Comparison of ENCODE assay signal across 21 cellular contexts in genomic region chr15:90744759-90745402, GRCh38.
"Had no signal": no experiment of that assay in that cellular context is flagged by ENCODE, and none has a peak within 500 bp of the region (broad histone marks: within the 10 kb centered on the region; RNA-seq: fewer than 3 reads in every experiment).

No MANE protein-coding gene starts in this region.

- H3K27me3 ChIP-seq: ovary, right atrium auricular region, right lobe of liver, transverse colon, upper lobe of left lung, vagina had no signal

- DNase-seq: islet precursor cell; left ventricle myocardium inferior; mesendoderm; naive B cell; natural killer cell; nephron progenitor cell; ovary; right lobe of liver; stimulated activated CD4-positive, alpha-beta T cell treated with anti-CD3 and anti-CD28 coated beads, Interleukin-4, amount 100 ng/mL, for 24 hours; stimulated activated naive CD4-positive, alpha-beta T cell treated with Interleukin-2 at 50 U/mL for 16 hours; stimulated activated naive CD8-positive, alpha-beta T cell treated with anti-CD3 and anti-CD28 coated beads, Interleukin-15, amount 100 ng/mL, for 72 hours; substantia nigra; transverse colon; upper lobe of left lung had no signal

- H3K9me3 Mint-ChIP-seq: natural killer cell had no signal

- H3K4me3 Mint-ChIP-seq: mesothelial cell of epicardium; naive B cell; natural killer cell; nephron progenitor cell; stimulated activated memory B cell treated with anti-CD40 and anti-IgM and Interleukin-4, amounts not matched to agents 10 μg/mL and 1 μg/mL and 100 μg/mL, for 72 hours; stimulated activated naive CD8-positive, alpha-beta T cell treated with anti-CD3 and anti-CD28 coated beads, Interleukin-15, amount 100 ng/mL, for 72 hours had no signal

- H3K27ac Mint-ChIP-seq: naive B cell; natural killer cell; nephron progenitor cell; progenitor cell of endocrine pancreas; stimulated activated memory B cell treated with anti-CD40 and anti-IgM and Interleukin-4, amounts not matched to agents 10 μg/mL and 1 μg/mL and 100 μg/mL, for 72 hours; stimulated activated naive CD8-positive, alpha-beta T cell treated with anti-CD3 and anti-CD28 coated beads, Interleukin-15, amount 100 ng/mL, for 72 hours had no signal

- H3K36me3 Mint-ChIP-seq: natural killer cell had no signal

- ATAC-seq: natural killer cell; right lobe of liver; stimulated activated memory B cell treated with anti-CD40 and anti-IgM and Interleukin-4, amounts not matched to agents 10 μg/mL and 1 μg/mL and 100 μg/mL, for 72 hours; stimulated activated naive CD8-positive, alpha-beta T cell treated with anti-CD3 and anti-CD28 coated beads, Interleukin-15, amount 100 ng/mL, for 72 hours had no signal

- H3K4me1 Mint-ChIP-seq: nephron progenitor cell had no signal

- H3K27ac ChIP-seq: left ventricle myocardium inferior, ovary, right atrium auricular region, right lobe of liver, transverse colon, upper lobe of left lung, vagina had no signal

- H3K4me2 ChIP-seq: smooth muscle cell had no signal

- H3K36me3 ChIP-seq: left ventricle myocardium inferior, ovary, right atrium auricular region, right lobe of liver, transverse colon, upper lobe of left lung, vagina had no signal

- H3K9me3 ChIP-seq: left ventricle myocardium inferior, ovary, right atrium auricular region, right lobe of liver, transverse colon, upper lobe of left lung, vagina had no signal

- H3K27me3 Mint-ChIP-seq: naive B cell; progenitor cell of endocrine pancreas; stimulated activated memory B cell treated with anti-CD40 and anti-IgM and Interleukin-4, amounts not matched to agents 10 μg/mL and 1 μg/mL and 100 μg/mL, for 72 hours; stimulated activated naive CD8-positive, alpha-beta T cell treated with anti-CD3 and anti-CD28 coated beads, Interleukin-15, amount 100 ng/mL, for 72 hours had no signal

- H3K4me3 ChIP-seq: left ventricle myocardium inferior, lung, ovary, right atrium auricular region, right lobe of liver, smooth muscle cell, transverse colon, upper lobe of left lung, vagina had no signal

- H3K4me1 ChIP-seq: left ventricle myocardium inferior, right atrium auricular region, right lobe of liver, transverse colon, upper lobe of left lung, vagina had no signal
